In genomic region chr14:38721822-38722431, GRCh38 we compare ENCODE assay signal across 8 cellular contexts.
DNase-seq lines count a peak whose midpoint lies in the region; ATAC-seq, FAIRE-seq and TF ChIP-seq lines count a peak whose summit lies in the region.

No MANE protein-coding gene starts in this region.

- TF ChIP-seq EP300 in SK-N-SH (IDR thresholded peaks at IDR 0.05; ENCODE audit: borderline replicate concordance in 1 of 2, low read depth in 1 of 2, low read length in 1 of 2), result no peak

- POLR2A ChIA-PET in SK-N-SH (lab: Yijun Ruan, JAX), result no interaction called here
- POLR2A ChIA-PET in endothelial cell of umbilical vein (lab: Charles Lee), result no interaction called here

- no peaks in the 10 kb centered on the region for H3K27me3 ChIP-seq in SK-N-SH (ENCODE audit: insufficient read depth)
- no peaks in the 10 kb centered on the region for H3K27me3 ChIP-seq in endothelial cell of umbilical vein (ENCODE audit: control insufficient read depth in 2 of 2, insufficient read depth in 2 of 2, low read length in 2 of 2)
- no peaks in the 10 kb centered on the region for H3K27me3 ChIP-seq in vagina

- H3K36me3 Mint-ChIP-seq in mesothelial cell of epicardium, result no peaks in the 10 kb centered on the region

- H3K79me2 ChIP-seq in SK-N-SH (ENCODE audit: insufficient read depth) (no peaks in the 10 kb centered on the region), endothelial cell of umbilical vein (ENCODE audit: control insufficient read depth, insufficient read depth, low read length) (no peaks in the 10 kb centered on the region)

- peak; percentile 74 for FAIRE-seq in endothelial cell of umbilical vein (lab: Jason Lieb, UNC)

- H3K27ac ChIP-seq in SK-N-SH (ENCODE audit: low read depth in 2 of 2, low read length in 1 of 2), result no peak overlapping the region
- no peak overlapping the region for H3K27ac ChIP-seq in endothelial cell of umbilical vein (ENCODE audit: insufficient read depth, low read depth, low read length)
- no peak overlapping the region for H3K27ac ChIP-seq in vagina

- H2AFZ ChIP-seq in SK-N-SH (ENCODE audit: low read depth), result no peak overlapping the region
- peak overlapping the region; percentile 58 for H2AFZ ChIP-seq in endothelial cell of umbilical vein (ENCODE audit: low read depth, low read length)

- H3F3A ChIP-seq in SK-N-SH (replicated peaks; ENCODE audit: insufficient read depth), result no peaks in the 10 kb centered on the region

- no peak overlapping the region for H3K4me2 ChIP-seq in SK-N-SH
- no peak overlapping the region for H3K4me2 ChIP-seq in endothelial cell of umbilical vein (ENCODE audit: insufficient read depth, low read length)

- peak; percentile 58 for TF ChIP-seq CTCF in SK-N-SH (IDR thresholded peaks at IDR 0.05)
- peak; percentile 72 to 78 for TF ChIP-seq CTCF in endothelial cell of umbilical vein (IDR thresholded peaks at IDR 0.05; ENCODE audit: extremely low read depth in 1 of 2, insufficient read depth in 1 of 2, low read depth in 1 of 2, low read length in 2 of 2)
- peak; percentile 68 for TF ChIP-seq CTCF in mesothelial cell of epicardium (IDR thresholded peaks at IDR 0.05; ENCODE audit: unreplicated experiment)
- peak in 2 of 3 experiments; percentile 12 to 58 for TF ChIP-seq CTCF in vagina (IDR thresholded peaks at IDR 0.05)

- no peaks in the 10 kb centered on the region for H3K9me2 ChIP-seq in SK-N-SH

- no peak overlapping the region for H3K9ac ChIP-seq in SK-N-SH
- H3K9ac ChIP-seq in endothelial cell of umbilical vein (replicated peaks; ENCODE audit: extremely low read depth, insufficient read depth, low read length), result no peak overlapping the region

- H3K4me3 Mint-ChIP-seq in mesothelial cell of epicardium, result no peak overlapping the region

- H3K27me3 Mint-ChIP-seq in mesothelial cell of epicardium (ENCODE audit: low read depth), result no peaks in the 10 kb centered on the region

- dilution Hi-C loops in endothelial cell of umbilical vein (cut with MboI; ENCODE audit: extremely low pct_ligation_motif_present, low sequenced_read_pairs), result loop anchor here (25.0 kb wide), 1 partner anchor 140 kb away; no protein-coding TSS in a partner anchor

- peaks cover 13% of the 10 kb centered on the region for H3K4me1 Mint-ChIP-seq in mesothelial cell of epicardium

- H3K27ac Mint-ChIP-seq in mesothelial cell of epicardium, result no peak overlapping the region

- BruUV-seq in endothelial cell of umbilical vein (replicated peaks; lab: Mats Ljungman, UMichigan), result no TSS peak

- TF ChIP-seq RAD21 in SK-N-SH (IDR thresholded peaks at IDR 0.05; ENCODE audit: low read length), result peak; percentile 49

- H3K9me3 ChIP-seq in SK-N-SH (no peaks in the 10 kb centered on the region), endothelial cell of umbilical vein (replicated peaks; ENCODE audit: control insufficient read depth, insufficient read depth, low read length) (no peaks in the 10 kb centered on the region), vagina (no peaks in the 10 kb centered on the region)

- no peaks in the 10 kb centered on the region for H3K9me3 Mint-ChIP-seq in mesothelial cell of epicardium

- ATAC-seq in GM21576 (IDR thresholded peaks at IDR 0.05; ENCODE audit: unreplicated experiment), result peak; percentile 90

- intact Hi-C loops in endothelial cell of umbilical vein (cut with micrococcal nuclease) (loop anchor here (1.0 to 5.0 kb wide), 5 partner anchors 145 to 820 kb away; partner anchors contain the start of gene CLEC14A), vagina (cut with DNase I) (loop anchor here (5.0 kb wide), 2 partner anchors 145 to 245 kb away; no protein-coding TSS in a partner anchor)

- DNase-seq in activated T-cell treated with anti-CD3 and anti-CD28 coated beads for 48 hours (ENCODE audit: low read depth) (peak; percentile 21), activated T-cell treated with anti-CD3 and anti-CD28 coated beads for 4 hours (no peak), HT1080 (ENCODE audit: low read depth) (peak; percentile 34), SK-N-SH (peak; percentile 4), endothelial cell of umbilical vein (ENCODE audit: low read depth, low spot score) (peak; percentile 89), mesothelial cell of epicardium (ENCODE audit: low spot score in 2 of 2, unreplicated experiment in 2 of 2) (peak in 1 of 2 experiments; percentile 73), vagina (ENCODE audit: extremely low spot score in 2 of 2) (no peak)

- no peaks in the 10 kb centered on the region for H4K20me1 ChIP-seq in SK-N-SH (ENCODE audit: insufficient read depth)
- no peaks in the 10 kb centered on the region for H4K20me1 ChIP-seq in endothelial cell of umbilical vein (replicated peaks; ENCODE audit: control insufficient read depth, extremely low read depth, insufficient read depth, low read length)

- H3K4me3 ChIP-seq in SK-N-SH (ENCODE audit: low read depth in 2 of 2, low read length in 1 of 2), result no peak overlapping the region; a peak in 1 of 4 replicates
- H3K4me3 ChIP-seq in endothelial cell of umbilical vein (replicated peaks in 1 of 3; ENCODE audit: insufficient read depth in 1 of 3, low read depth in 1 of 3, low read length in 3 of 3), result no peak overlapping the region
- H3K4me3 ChIP-seq in vagina, result no peak overlapping the region

- WGBS in SK-N-SH (ENCODE audit: low lambda C conversion rate), result 12% methylated on average over 4 of the region's 4 CpGs

- CTCF ChIA-PET in SK-N-SH (lab: Yijun Ruan, JAX), result interaction anchor here (0.6 kb wide), 1 partner anchor 21 kb away, joined by 4 read pairs; no protein-coding TSS in a partner anchor
- CTCF ChIA-PET in endothelial cell of umbilical vein (lab: Charles Lee), result interaction anchor here (0.6 to 11.9 kb wide), 47 partner anchors 8 to 1012 kb away, joined by 3 to 209 read pairs (median 4); partner anchors contain the start of genes CLEC14A and TRAPPC6B

- TF ChIP-seq POLR2A in endothelial cell of umbilical vein (IDR thresholded peaks at IDR 0.05; ENCODE audit: low read depth, low read length), result no peak
- TF ChIP-seq POLR2A in vagina (IDR thresholded peaks at IDR 0.05), result no peak

- H3K36me3 ChIP-seq in SK-N-SH (replicated peaks in 1 of 2; ENCODE audit: control insufficient read depth in 1 of 2, insufficient read depth in 2 of 2, low read length in 1 of 2) (no peaks in the 10 kb centered on the region), endothelial cell of umbilical vein (ENCODE audit: control insufficient read depth in 2 of 2, extremely low read depth in 1 of 2, insufficient read depth in 2 of 2, low read length in 2 of 2) (no peaks in the 10 kb centered on the region), vagina (no peaks in the 10 kb centered on the region)

- no peaks in the 10 kb centered on the region for H3K9me1 ChIP-seq in endothelial cell of umbilical vein (replicated peaks; ENCODE audit: control insufficient read depth, extremely low read depth, insufficient read depth, low read length)

- H3K4me1 ChIP-seq in SK-N-SH (ENCODE audit: control insufficient read depth in 1 of 2, insufficient read depth in 2 of 2, low read depth in 1 of 2, low read length in 1 of 2) (no peaks in the 10 kb centered on the region; a peak in 1 of 4 replicates), endothelial cell of umbilical vein (ENCODE audit: control insufficient read depth, extremely low read depth, insufficient read depth, low read length) (no peaks in the 10 kb centered on the region), vagina (no peaks in the 10 kb centered on the region)

TF ChIP-seq in SK-N-SH, 30 proteins besides CTCF, POLR2A, EP300 and RAD21:
- TF ChIP-seq SMC3 (IDR thresholded peaks at IDR 0.05; ENCODE audit: low read depth, low read length) (peak; percentile 41), TCF12 (IDR thresholded peaks at IDR 0.05) (no peak)

TF ChIP-seq in endothelial cell of umbilical vein, 7 proteins besides CTCF, POLR2A, EP300 and RAD21:
- TF ChIP-seq EZH2 (IDR thresholded peaks at IDR 0.05; ENCODE audit: borderline replicate concordance, low read depth, low read length, severe bottlenecking) (no peak), POLR2AphosphoS5 (IDR thresholded peaks at IDR 0.05; ENCODE audit: insufficient read depth, low read depth, low read length) (no peak), MAX (IDR thresholded peaks at IDR 0.05; ENCODE audit: insufficient read depth, insufficient read length) (no peak), JUN (IDR thresholded peaks at IDR 0.05; ENCODE audit: borderline replicate concordance, insufficient read depth, insufficient read length, low read depth) (no peak), FOS (IDR thresholded peaks at IDR 0.05; ENCODE audit: borderline replicate concordance, insufficient read depth, low read length) (no peak), MYC (IDR thresholded peaks at IDR 0.05; ENCODE audit: low read depth, low read length) (no peak), GATA2 (IDR thresholded peaks at IDR 0.05; ENCODE audit: insufficient read depth, insufficient read length, low read depth, low read length) (no peak)

Comparison
In these comparisons a context has a peak if more than half of its experiments do, and no peak if none do; other contexts are left out.
1. DNase-seq: peak in activated T-cell treated with anti-CD3 and anti-CD28 coated beads for 48 hours (single experiment), HT1080 (single experiment), SK-N-SH (single experiment) and endothelial cell of umbilical vein (single experiment); none in activated T-cell treated with anti-CD3 and anti-CD28 coated beads for 4 hours (single experiment) and vagina (0 of 2).
2. Peak in every context shown above with its lines, with median percentiles within 50 percentile points of each other: CTCF ChIP-seq.